In the genomic region with DNA sequence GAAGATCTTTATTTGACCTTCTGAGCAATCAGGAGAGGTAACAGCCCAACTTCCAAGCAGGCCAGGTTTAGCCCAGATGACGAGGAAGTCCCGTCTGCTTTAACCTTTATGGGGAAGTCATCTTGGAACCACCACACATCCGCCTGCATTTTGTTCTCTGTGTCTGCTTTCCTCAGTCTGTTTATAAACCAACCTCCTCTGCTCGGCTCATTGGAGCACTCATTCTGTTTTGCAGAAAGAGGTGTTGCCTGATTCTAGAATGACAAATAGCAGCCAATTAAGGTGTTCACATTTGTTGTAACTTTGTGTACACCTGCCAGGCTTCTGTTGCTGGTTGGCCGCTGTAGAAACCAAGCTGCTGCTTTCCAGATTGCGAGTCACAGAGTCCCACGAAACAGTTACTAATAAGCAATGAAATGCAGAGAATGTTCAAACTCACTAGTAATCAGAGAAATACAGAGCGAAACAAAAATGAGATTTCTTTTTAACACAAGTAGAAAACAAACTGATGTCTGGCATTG, we compare ENCODE assay signal across 8 cellular contexts.
A peak's percentile ranks its signal among the peaks of the same experiment; 100 is the strongest.
DNase-seq lines count a peak whose midpoint lies in the region; ATAC-seq and TF ChIP-seq lines count a peak whose summit lies in the region.

No MANE protein-coding gene starts in this region.

- ATAC-seq in GM18502 (IDR thresholded peaks at IDR 0.05; ENCODE audit: poor library complexity, unreplicated experiment) (peak; percentile 26), HG02885 (IDR thresholded peaks at IDR 0.05; ENCODE audit: poor library complexity, unreplicated experiment) (peak; percentile 22), T-helper 17 cell (peak; percentile 62), esophagus mucosa (no peak), sciatic nerve (no peak)

- H3K4me3 ChIP-seq in epithelial cell of proximal tubule (ENCODE audit: low read depth, low read length) = no peak overlapping the region
- no peak overlapping the region for H3K4me3 ChIP-seq in prostate gland

- no peaks in the 10 kb centered on the region for H3K36me3 Mint-ChIP-seq in T-helper 17 cell (ENCODE audit: low read depth)

- peaks cover 75% of the 10 kb centered on the region for H3K4me1 Mint-ChIP-seq in T-helper 17 cell

- H3K27me3 ChIP-seq in prostate gland (replicated peaks; ENCODE audit: insufficient read depth) = no peaks in the 10 kb centered on the region

- H3K9me3 ChIP-seq in T-helper 17 cell (ENCODE audit: control insufficient read depth, low read length, poor library complexity, severe bottlenecking) = no peaks in the 10 kb centered on the region
- no peaks in the 10 kb centered on the region for H3K9me3 ChIP-seq in prostate gland

- no peak for TF ChIP-seq POLR2A in prostate gland (IDR thresholded peaks at IDR 0.05)

- H3K27ac Mint-ChIP-seq in T-helper 17 cell = peak overlapping the region; percentile 100

- TF ChIP-seq CTCF in epithelial cell of proximal tubule (conservative IDR thresholded peaks at IDR 0.05; ENCODE audit: low read depth, low read length) (no peak), prostate gland (IDR thresholded peaks at IDR 0.05) (no peak), GM10266 (IDR thresholded peaks at IDR 0.05; ENCODE audit: control insufficient read depth, insufficient read depth, low read depth, missing control alignments) (no peak)

- peak overlapping the region; percentile 33 to 55 for H3K27ac ChIP-seq in prostate gland

- H3K4me3 Mint-ChIP-seq in T-helper 17 cell = peak overlapping the region; percentile 80

- no peaks in the 10 kb centered on the region for H3K4me1 ChIP-seq in prostate gland (replicated peaks)

- no peaks in the 10 kb centered on the region for H3K27me3 Mint-ChIP-seq in T-helper 17 cell

- no peaks in the 10 kb centered on the region for H3K36me3 ChIP-seq in prostate gland

- WGBS in prostate gland = 75% methylated on average over 8 of the region's 8 CpGs

- intact Hi-C loops in prostate gland (cut with DNase I) = loop anchor here (5.0 kb wide), 1 partner anchor 144 kb away; no protein-coding TSS in a partner anchor
- intact Hi-C loops in sciatic nerve (cut with DNase I) = no loop called here

- peak in 2 of 3 donors; percentile 40 to 43 for DNase-seq in T-helper 17 cell
- peak; percentile 52 for DNase-seq in epithelial cell of proximal tubule (ENCODE audit: low read depth)
- no peak for DNase-seq in prostate gland (ENCODE audit: low spot score)
- DNase-seq in GM10266 (ENCODE audit: extremely low spot score) = no peak
- DNase-seq in sciatic nerve (ENCODE audit: low spot score) = no peak

Comparison
In these comparisons a context has a peak if more than half of its experiments do, and no peak if none do; other contexts are left out.
1. ATAC-seq: peak in GM18502 (single experiment), HG02885 (single experiment) and T-helper 17 cell (single experiment); none in esophagus mucosa (single experiment) and sciatic nerve (single experiment).
2. DNase-seq: peak in T-helper 17 cell (2 of 3) and epithelial cell of proximal tubule (single experiment); none in prostate gland (single experiment), GM10266 (single experiment) and sciatic nerve (single experiment).